ENCODE assay signal across 18 cellular contexts in genomic region chr16:83060-83603, GRCh38. TPM values are rescaled to one million over a fixed set of nuclear protein-coding genes. Genes with fewer than 3 reads are reported as not detected.
DNase-seq lines count a peak whose midpoint lies in the region; ATAC-seq lines count a peak whose summit lies in the region.
"Had no signal": no experiment of that assay in that cellular context is flagged by ENCODE, and none has a peak within 500 bp of the region (broad histone marks: within the 10 kb centered on the region; RNA-seq: fewer than 3 reads in every experiment).

No MANE protein-coding gene starts in this region.

- CTCF ChIA-PET in naive thymus-derived CD4-positive, alpha-beta T cell (lab: Charles Lee) = no interaction called here

- H3K27ac ChIP-seq in naive thymus-derived CD4-positive, alpha-beta T cell (ENCODE audit: low read depth, low read length) = no peak overlapping the region

- H3K4me3 ChIP-seq in naive thymus-derived CD4-positive, alpha-beta T cell (ENCODE audit: low read length) = no peak overlapping the region

- peak overlapping the region; percentile 90 for H3K27ac Mint-ChIP-seq in stimulated activated naive CD8-positive, alpha-beta T cell treated with anti-CD3 and anti-CD28 coated beads, Interleukin-15, Interleukin-2, amounts not matched to agents 100 ng/mL and 50 ng/mL, for 24 hours
- H3K27ac Mint-ChIP-seq in stimulated activated naive CD8-positive, alpha-beta T cell treated with anti-CD3 and anti-CD28 coated beads, Interleukin-15, amount 100 ng/mL, for 72 hours = peak overlapping the region in 1 of 2 donors; percentile 77
- peak overlapping the region; percentile 50 for H3K27ac Mint-ChIP-seq in activated T-helper 17 cell treated with anti-CD3 and anti-CD28 coated beads, Interleukin-2, amount 50 U/mL, for 72 hours
- peak overlapping the region in 7 of 9 donors; percentile 14 to 86 (median 30) for H3K27ac Mint-ChIP-seq in naive thymus-derived CD4-positive, alpha-beta T cell

- peaks cover 0 to 58% (median 0%) of the 10 kb centered on the region in 3 experiments for H3K36me3 ChIP-seq in naive thymus-derived CD4-positive, alpha-beta T cell (ENCODE audit: control insufficient read depth in 2 of 3, insufficient read depth in 3 of 3, low read length in 3 of 3)

- no peaks in the 10 kb centered on the region for H3K27me3 ChIP-seq in naive thymus-derived CD4-positive, alpha-beta T cell (ENCODE audit: control insufficient read depth in 2 of 2, insufficient read depth in 2 of 2, low read length in 2 of 2)
- H3K27me3 ChIP-seq: dorsolateral prefrontal cortex had no signal

- intact Hi-C loops in naive thymus-derived CD4-positive, alpha-beta T cell (cut with micrococcal nuclease) = no loop called here

- H3K4me1 ChIP-seq in naive thymus-derived CD4-positive, alpha-beta T cell (ENCODE audit: control insufficient read depth in 2 of 2, insufficient read depth in 2 of 2, low read length in 2 of 2) = peaks cover 11 to 13% of the 10 kb centered on the region in 2 donors

- no peaks in the 10 kb centered on the region for H3K27me3 Mint-ChIP-seq in stimulated activated naive CD8-positive, alpha-beta T cell treated with anti-CD3 and anti-CD28 coated beads, Interleukin-15, Interleukin-2, amounts not matched to agents 100 ng/mL and 50 ng/mL, for 24 hours
- no peaks in the 10 kb centered on the region for H3K27me3 Mint-ChIP-seq in stimulated activated naive CD8-positive, alpha-beta T cell treated with anti-CD3 and anti-CD28 coated beads, Interleukin-15, amount 100 ng/mL, for 72 hours
- H3K27me3 Mint-ChIP-seq in activated T-helper 17 cell treated with anti-CD3 and anti-CD28 coated beads, Interleukin-2, amount 50 U/mL, for 72 hours = no peaks in the 10 kb centered on the region
- H3K27me3 Mint-ChIP-seq in naive thymus-derived CD4-positive, alpha-beta T cell = no peaks in the 10 kb centered on the region
- H3K27me3 Mint-ChIP-seq: activated naive CD8-positive, alpha-beta T cell treated with anti-CD3 and anti-CD28 coated beads, Interleukin-2, amount 10 ng/mL, durations not matched to agents 7 days and 5 days; naive thymus-derived CD8-positive, alpha-beta T cell had no signal

- no peaks in the 10 kb centered on the region for H3K9me3 Mint-ChIP-seq in stimulated activated naive CD8-positive, alpha-beta T cell treated with anti-CD3 and anti-CD28 coated beads, Interleukin-15, Interleukin-2, amounts not matched to agents 100 ng/mL and 50 ng/mL, for 24 hours
- no peaks in the 10 kb centered on the region for H3K9me3 Mint-ChIP-seq in stimulated activated naive CD8-positive, alpha-beta T cell treated with anti-CD3 and anti-CD28 coated beads, Interleukin-15, amount 100 ng/mL, for 72 hours
- no peaks in the 10 kb centered on the region for H3K9me3 Mint-ChIP-seq in activated T-helper 17 cell treated with anti-CD3 and anti-CD28 coated beads, Interleukin-2, amount 50 U/mL, for 72 hours
- H3K9me3 Mint-ChIP-seq in naive thymus-derived CD4-positive, alpha-beta T cell = peaks cover 0 to 1% (median 0%) of the 10 kb centered on the region in 11 donors
- H3K9me3 Mint-ChIP-seq: activated naive CD8-positive, alpha-beta T cell treated with anti-CD3 and anti-CD28 coated beads, Interleukin-2, amount 10 ng/mL, durations not matched to agents 7 days and 5 days; naive thymus-derived CD8-positive, alpha-beta T cell had no signal

- POLR2A ChIA-PET in naive thymus-derived CD4-positive, alpha-beta T cell (lab: Charles Lee) = no interaction called here

- DNase-seq in stimulated activated naive CD8-positive, alpha-beta T cell treated with anti-CD3 and anti-CD28 coated beads, Interleukin-15, amount 100 ng/mL, for 72 hours = no peak
- DNase-seq in naive thymus-derived CD4-positive, alpha-beta T cell = no peak
- DNase-seq in COLO829 (ENCODE audit: low spot score) = no peak
- no peak for DNase-seq in stimulated activated CD4-positive, alpha-beta T cell treated with anti-CD3 and anti-CD28 coated beads, Interleukin-4, amount 100 ng/mL, for 24 hours
- DNase-seq in activated effector memory CD4-positive, alpha-beta T cell treated with anti-CD3 and anti-CD28 coated beads, Interleukin-2, amount 50 U/mL, for 16 hours = no peak
- DNase-seq: activated CD4-positive, alpha-beta T cell treated with anti-CD3 and anti-CD28 coated beads for 4 hours; activated naive CD8-positive, alpha-beta T cell treated with anti-CD3 and anti-CD28 coated beads, Interleukin-2, amount 10 ng/mL, durations not matched to agents 7 days and 5 days; dorsolateral prefrontal cortex; hippocampal formation; mammary epithelial cell; naive thymus-derived CD8-positive, alpha-beta T cell; NCI-H2029; NCI-H510A; RPMI8226; stimulated activated CD4-positive, alpha-beta T cell treated with anti-CD3 and anti-CD28 coated beads, Interleukin-2, amount 100 ng/mL, for 24 hours had no signal

- ATAC-seq in stimulated activated naive CD8-positive, alpha-beta T cell treated with anti-CD3 and anti-CD28 coated beads, Interleukin-15, amount 100 ng/mL, for 72 hours = no peak
- ATAC-seq in activated T-helper 17 cell treated with anti-CD3 and anti-CD28 coated beads, Interleukin-2, amount 50 U/mL, for 72 hours (replicated peaks) = no peak
- no peak for ATAC-seq in naive thymus-derived CD4-positive, alpha-beta T cell
- ATAC-seq in HG03175 (IDR thresholded peaks at IDR 0.05; ENCODE audit: unreplicated experiment) = no peak

- no peak overlapping the region for H3K4me3 Mint-ChIP-seq in stimulated activated naive CD8-positive, alpha-beta T cell treated with anti-CD3 and anti-CD28 coated beads, Interleukin-15, Interleukin-2, amounts not matched to agents 100 ng/mL and 50 ng/mL, for 24 hours
- peak overlapping the region in 1 of 2 donors; percentile 25 for H3K4me3 Mint-ChIP-seq in stimulated activated naive CD8-positive, alpha-beta T cell treated with anti-CD3 and anti-CD28 coated beads, Interleukin-15, amount 100 ng/mL, for 72 hours
- peak overlapping the region; percentile 44 for H3K4me3 Mint-ChIP-seq in activated T-helper 17 cell treated with anti-CD3 and anti-CD28 coated beads, Interleukin-2, amount 50 U/mL, for 72 hours
- peak overlapping the region in 1 of 10 donors; percentile 70 for H3K4me3 Mint-ChIP-seq in naive thymus-derived CD4-positive, alpha-beta T cell

- peaks cover 21% of the 10 kb centered on the region for H3K36me3 Mint-ChIP-seq in stimulated activated naive CD8-positive, alpha-beta T cell treated with anti-CD3 and anti-CD28 coated beads, Interleukin-15, Interleukin-2, amounts not matched to agents 100 ng/mL and 50 ng/mL, for 24 hours (ENCODE audit: low read depth)
- peaks cover 53% of the 10 kb centered on the region for H3K36me3 Mint-ChIP-seq in activated T-helper 17 cell treated with anti-CD3 and anti-CD28 coated beads, Interleukin-2, amount 50 U/mL, for 72 hours (ENCODE audit: low read depth)
- peaks cover 0 to 7% (median 4%) of the 10 kb centered on the region in 5 donors for H3K36me3 Mint-ChIP-seq in naive thymus-derived CD4-positive, alpha-beta T cell

- no peaks in the 10 kb centered on the region for H3K9me3 ChIP-seq in naive thymus-derived CD4-positive, alpha-beta T cell (ENCODE audit: control insufficient read depth in 2 of 3, low read length in 3 of 3)

- H3K4me1 Mint-ChIP-seq in stimulated activated naive CD8-positive, alpha-beta T cell treated with anti-CD3 and anti-CD28 coated beads, Interleukin-15, Interleukin-2, amounts not matched to agents 100 ng/mL and 50 ng/mL, for 24 hours (ENCODE audit: low read depth) = peaks cover 54% of the 10 kb centered on the region
- H3K4me1 Mint-ChIP-seq in stimulated activated naive CD8-positive, alpha-beta T cell treated with anti-CD3 and anti-CD28 coated beads, Interleukin-15, amount 100 ng/mL, for 72 hours = peaks cover 67% of the 10 kb centered on the region
- peaks cover 13% of the 10 kb centered on the region for H3K4me1 Mint-ChIP-seq in activated T-helper 17 cell treated with anti-CD3 and anti-CD28 coated beads, Interleukin-2, amount 50 U/mL, for 72 hours
- H3K4me1 Mint-ChIP-seq in naive thymus-derived CD4-positive, alpha-beta T cell = peaks cover 17 to 43% (median 34%) of the 10 kb centered on the region in 7 donors

RNA-seq across cellular contexts. Expression of gene MPG, which starts 5.1 kb away (rescaled TPM):
- 10 to 100 TPM; 45.6 to 51.9 TPM for total RNA-seq in activated T-helper 17 cell treated with anti-CD3 and anti-CD28 coated beads, Interleukin-2, amount 50 U/mL, for 72 hours
- 10 to 100 TPM; 17.5 to 59.5 (median 25.4) TPM for total RNA-seq in naive thymus-derived CD4-positive, alpha-beta T cell
- 10 to 100 TPM; 50.5 to 52.3 TPM for polyA plus RNA-seq in naive thymus-derived CD4-positive, alpha-beta T cell

RNA-seq across cellular contexts. Expression of gene RHBDF1, which starts 10.7 kb away (rescaled TPM):
- total RNA-seq in activated T-helper 17 cell treated with anti-CD3 and anti-CD28 coated beads, Interleukin-2, amount 50 U/mL, for 72 hours = under 1 TPM in 1 of 2 donors, not detected in 1; 0.24 TPM
- 1 to 10 TPM in 1 of 5 experiments, under 1 TPM in 1, not detected in 3; 0.66 to 1.6 TPM for total RNA-seq in naive thymus-derived CD4-positive, alpha-beta T cell
- polyA plus RNA-seq in naive thymus-derived CD4-positive, alpha-beta T cell = not detected
- total RNA-seq: naive thymus-derived CD8-positive, alpha-beta T cell had no signal

RNA-seq across cellular contexts. Expression of gene SNRNP25, which starts 29.5 kb away (rescaled TPM):
- 10 to 100 TPM; 34.4 to 60.3 TPM for total RNA-seq in activated T-helper 17 cell treated with anti-CD3 and anti-CD28 coated beads, Interleukin-2, amount 50 U/mL, for 72 hours
- 10 to 100 TPM in 4 of 5 experiments, 1 to 10 TPM in 1; 9.8 to 57.4 (median 11.7) TPM for total RNA-seq in naive thymus-derived CD4-positive, alpha-beta T cell
- 10 to 100 TPM; 20.5 to 21.5 TPM for polyA plus RNA-seq in naive thymus-derived CD4-positive, alpha-beta T cell

RNA-seq across cellular contexts. Expression of gene POLR3K, which starts 29.7 kb away (rescaled TPM):
- total RNA-seq in activated T-helper 17 cell treated with anti-CD3 and anti-CD28 coated beads, Interleukin-2, amount 50 U/mL, for 72 hours = 10 to 100 TPM; 26.4 to 61.9 TPM
- total RNA-seq in naive thymus-derived CD4-positive, alpha-beta T cell = 10 to 100 TPM in 4 of 5 experiments, 1 to 10 TPM in 1; 8.5 to 45.4 (median 18.9) TPM
- polyA plus RNA-seq in naive thymus-derived CD4-positive, alpha-beta T cell = 10 to 100 TPM; 20.4 to 28.6 TPM

RNA-seq across cellular contexts. Expression of gene NPRL3, which starts 55.3 kb away (rescaled TPM):
- 10 to 100 TPM; 33.7 to 48.3 TPM for total RNA-seq in activated T-helper 17 cell treated with anti-CD3 and anti-CD28 coated beads, Interleukin-2, amount 50 U/mL, for 72 hours
- 10 to 100 TPM; 33.7 to 53.1 (median 38.0) TPM for total RNA-seq in naive thymus-derived CD4-positive, alpha-beta T cell
- polyA plus RNA-seq in naive thymus-derived CD4-positive, alpha-beta T cell = 10 to 100 TPM in 1 of 2 donors, 1 to 10 TPM in 1; 9.9 to 19.6 TPM
